Comparison of ENCODE assay signal across 8 cellular contexts in genomic region chr5:33423018-33423630, GRCh38. TPM values are rescaled to one million over a fixed set of nuclear protein-coding genes. Genes with fewer than 3 reads are reported as not detected.
DNase-seq lines count a peak whose midpoint lies in the region; ATAC-seq, FAIRE-seq and TF ChIP-seq lines count a peak whose summit lies in the region.

No MANE protein-coding gene starts in this region.

- TF ChIP-seq CTCF in fibroblast of villous mesenchyme (IDR thresholded peaks at IDR 0.05; ENCODE audit: insufficient read depth, low read depth, low read length), result peak; percentile 47
- peak; percentile 51 for TF ChIP-seq CTCF in upper lobe of right lung (IDR thresholded peaks at IDR 0.05)

- FAIRE-seq in A204.1 (lab: Jason Lieb, UNC), result peak; percentile 96
- FAIRE-seq in RCC 7860 (lab: Jason Lieb, UNC), result peak; percentile 93

- H3K36me3 ChIP-seq in upper lobe of right lung, result no peaks in the 10 kb centered on the region

- no peaks in the 10 kb centered on the region for H3K36me3 Mint-ChIP-seq in activated T-helper 1 cell treated with anti-CD3 and anti-CD28 coated beads, Interleukin-12 subunit alpha, Interleukin-12 subunit beta, Interleukin-2, Interleukin-4 antibody, amounts not matched to agents 30 ng/mL and 10 ng/mL and 1 ng/mL, durations not matched to agents 14 hours and 24 hours and 36 hours (ENCODE audit: low read depth)

- H3K27me3 Mint-ChIP-seq in activated T-helper 1 cell treated with anti-CD3 and anti-CD28 coated beads, Interleukin-12 subunit alpha, Interleukin-12 subunit beta, Interleukin-2, Interleukin-4 antibody, amounts not matched to agents 30 ng/mL and 10 ng/mL and 1 ng/mL, durations not matched to agents 14 hours and 24 hours and 36 hours (ENCODE audit: insufficient read depth), result peaks cover 1% of the 10 kb centered on the region

- H3K9me3 ChIP-seq in upper lobe of right lung, result no peaks in the 10 kb centered on the region

- DNase-seq in HCEC 1CT (peak; percentile 56), RCC 7860 (ENCODE audit: low spot score) (peak; percentile 56), fibroblast of villous mesenchyme (ENCODE audit: low read depth) (peak; percentile 50), upper lobe of right lung (no peak), C1 segment of cervical spinal cord (lab: John Stamatoyannopoulos, UW) (no peak), GM19238 (ENCODE audit: insufficient read length, low spot score) (no peak)
- DNase-seq in activated T-helper 1 cell treated with anti-CD3 and anti-CD28 coated beads, Interleukin-12 subunit alpha, Interleukin-12 subunit beta, Interleukin-2, Interleukin-4 antibody, amounts not matched to agents 30 ng/mL and 10 ng/mL and 1 ng/mL, durations not matched to agents 14 hours and 24 hours and 36 hours (ENCODE audit: low spot score), result no peak

- H3K4me3 ChIP-seq in fibroblast of villous mesenchyme (ENCODE audit: low read depth, low read length) (no peak overlapping the region), upper lobe of right lung (no peak overlapping the region)

- H3K4me3 Mint-ChIP-seq in activated T-helper 1 cell treated with anti-CD3 and anti-CD28 coated beads, Interleukin-12 subunit alpha, Interleukin-12 subunit beta, Interleukin-2, Interleukin-4 antibody, amounts not matched to agents 30 ng/mL and 10 ng/mL and 1 ng/mL, durations not matched to agents 14 hours and 24 hours and 36 hours, result no peak overlapping the region

- no peaks in the 10 kb centered on the region for H3K4me1 ChIP-seq in upper lobe of right lung

- H3K27ac Mint-ChIP-seq in activated T-helper 1 cell treated with anti-CD3 and anti-CD28 coated beads, Interleukin-12 subunit alpha, Interleukin-12 subunit beta, Interleukin-2, Interleukin-4 antibody, amounts not matched to agents 30 ng/mL and 10 ng/mL and 1 ng/mL, durations not matched to agents 14 hours and 24 hours and 36 hours, result no peak overlapping the region

- H3K27ac ChIP-seq in upper lobe of right lung, result no peak overlapping the region

- intact Hi-C loops in upper lobe of right lung (cut with DNase I), result no loop called here
- intact Hi-C loops in activated T-helper 1 cell treated with anti-CD3 and anti-CD28 coated beads, Interleukin-12 subunit alpha, Interleukin-12 subunit beta, Interleukin-2, Interleukin-4 antibody, amounts not matched to agents 30 ng/mL and 10 ng/mL and 1 ng/mL, durations not matched to agents 14 hours and 24 hours and 36 hours (cut with micrococcal nuclease), result loop anchor here (2.0 kb wide), 1 partner anchor 714 kb away; no protein-coding TSS in a partner anchor

- H3K27me3 ChIP-seq in upper lobe of right lung, result no peaks in the 10 kb centered on the region

- no peak for ATAC-seq in upper lobe of right lung

- H3K9me3 Mint-ChIP-seq in activated T-helper 1 cell treated with anti-CD3 and anti-CD28 coated beads, Interleukin-12 subunit alpha, Interleukin-12 subunit beta, Interleukin-2, Interleukin-4 antibody, amounts not matched to agents 30 ng/mL and 10 ng/mL and 1 ng/mL, durations not matched to agents 14 hours and 24 hours and 36 hours, result no peaks in the 10 kb centered on the region

- no peaks in the 10 kb centered on the region for H3K4me1 Mint-ChIP-seq in activated T-helper 1 cell treated with anti-CD3 and anti-CD28 coated beads, Interleukin-12 subunit alpha, Interleukin-12 subunit beta, Interleukin-2, Interleukin-4 antibody, amounts not matched to agents 30 ng/mL and 10 ng/mL and 1 ng/mL, durations not matched to agents 14 hours and 24 hours and 36 hours (ENCODE audit: low read depth)

RNA-seq across cellular contexts. Expression of gene TARS1, which starts 17.6 kb away (rescaled TPM):
- total RNA-seq in fibroblast of villous mesenchyme, result 288 and 293 TPM in 2 replicates
- 92.5 TPM for total RNA-seq in upper lobe of right lung
- 184 and 191 TPM in 2 replicates for total RNA-seq in activated T-helper 1 cell treated with anti-CD3 and anti-CD28 coated beads, Interleukin-12 subunit alpha, Interleukin-12 subunit beta, Interleukin-2, Interleukin-4 antibody, amounts not matched to agents 30 ng/mL and 10 ng/mL and 1 ng/mL, durations not matched to agents 14 hours and 24 hours and 36 hours

Comparison
In these comparisons a context has a peak if more than half of its experiments do, and no peak if none do; other contexts are left out.
1. DNase-seq: peak in HCEC 1CT (single experiment), RCC 7860 (single experiment) and fibroblast of villous mesenchyme (single experiment); none in upper lobe of right lung (single experiment), activated T-helper 1 cell treated with anti-CD3 and anti-CD28 coated beads, Interleukin-12 subunit alpha, Interleukin-12 subunit beta, Interleukin-2, Interleukin-4 antibody, amounts not matched to agents 30 ng/mL and 10 ng/mL and 1 ng/mL, durations not matched to agents 14 hours and 24 hours and 36 hours (single experiment), C1 segment of cervical spinal cord (0 of 14) and GM19238 (single experiment).